ENCODE assay signal across 25 cellular contexts in genomic region chr7:11297226-11297625, GRCh38.
"Had no signal": no experiment of that assay in that cellular context is flagged by ENCODE, and none has a peak within 500 bp of the region (broad histone marks: within the 10 kb centered on the region; RNA-seq: fewer than 3 reads in every experiment).

No MANE protein-coding gene starts in this region.

- H3K9me3 Mint-ChIP-seq: neural progenitor cell had no signal

- H3K36me3 Mint-ChIP-seq: activated naive CD8-positive, alpha-beta T cell; naive thymus-derived CD4-positive, alpha-beta T cell; neural progenitor cell had no signal

- H3K4me3 Mint-ChIP-seq: activated naive CD8-positive, alpha-beta T cell; activated T-cell treated with anti-CD3 and anti-CD28 coated beads, Interleukin-2, amount 50 U/mL, for 72 hours; naive thymus-derived CD4-positive, alpha-beta T cell; neural progenitor cell had no signal

- H3K27ac Mint-ChIP-seq: activated naive CD8-positive, alpha-beta T cell; activated T-cell treated with anti-CD3 and anti-CD28 coated beads, Interleukin-2, amount 50 U/mL, for 72 hours; naive thymus-derived CD4-positive, alpha-beta T cell; neural progenitor cell had no signal

- H3K4me1 ChIP-seq: body of pancreas, colonic mucosa, esophagus squamous epithelium, gastrocnemius medialis, neural progenitor cell, right lobe of liver, testis, transverse colon had no signal

- H3K4me2 ChIP-seq: hepatocyte, neural progenitor cell had no signal

- H2AFZ ChIP-seq: hepatocyte, neural progenitor cell had no signal

- H3K9me3 ChIP-seq: body of pancreas, colonic mucosa, esophagus squamous epithelium, gastrocnemius medialis, right lobe of liver, testis, transverse colon had no signal

- H3K79me2 ChIP-seq: hepatocyte had no signal

- DNase-seq: activated CD4-positive, alpha-beta T cell treated with anti-CD3 and anti-CD28 coated beads for 4 hours; activated CD4-positive, alpha-beta T cell treated with anti-CD3 and anti-CD28 coated beads, Interleukin-2, amount 50 U/mL, for 4 hours; activated CD4-positive, CD25-positive, alpha-beta regulatory T cell; activated naive CD4-positive, alpha-beta T cell treated with Interleukin-2 at 50 U/mL for 16 hours; activated T-cell treated with anti-CD3 and anti-CD28 coated beads for 4 hours; activated T-cell treated with anti-CD3 and anti-CD28 coated beads, Interleukin-2, amount 50 U/mL, for 72 hours; anterior cingulate cortex; body of pancreas; colonic mucosa; effector CD8-positive, alpha-beta T cell; esophagus squamous epithelium; gastrocnemius medialis; glutamatergic neuron; left colon; midbrain; naive thymus-derived CD4-positive, alpha-beta T cell; right lobe of liver; stimulated activated CD4-positive, alpha-beta T cell treated with anti-CD3 and anti-CD28 coated beads, Interleukin-2, amount 100 ng/mL, for 48 hours; stimulated activated naive CD4-positive, alpha-beta T cell treated with Interleukin-2 at 50 U/mL for 16 hours; testis; transverse colon had no signal

- H3K27ac ChIP-seq: body of pancreas, colonic mucosa, epithelial cell of prostate, esophagus squamous epithelium, gastrocnemius medialis, hepatocyte, neural progenitor cell, right lobe of liver, transverse colon had no signal

- H3K9ac ChIP-seq: neural progenitor cell had no signal

- ATAC-seq: activated T-cell treated with anti-CD3 and anti-CD28 coated beads, Interleukin-2, amount 50 U/mL, for 72 hours; body of pancreas; gastrocnemius medialis; left colon; naive thymus-derived CD4-positive, alpha-beta T cell; right lobe of liver had no signal

- H3K4me3 ChIP-seq: body of pancreas, colonic mucosa, esophagus squamous epithelium, gastrocnemius medialis, hepatocyte, neural progenitor cell, right lobe of liver, testis, transverse colon had no signal

- H3K36me3 ChIP-seq: colonic mucosa, esophagus squamous epithelium, gastrocnemius medialis, neural progenitor cell, right lobe of liver, transverse colon had no signal

- H3K4me1 Mint-ChIP-seq: naive thymus-derived CD4-positive, alpha-beta T cell; neural progenitor cell had no signal

- H3K27me3 ChIP-seq: body of pancreas, colonic mucosa, esophagus squamous epithelium, gastrocnemius medialis, hepatocyte, neural progenitor cell, right lobe of liver, testis, transverse colon had no signal
